In genomic region chr1:26959270-26959669, GRCh38 we compare ENCODE assay signal across 1 cellular context.
TF ChIP-seq lines count a peak whose summit lies in the region.

No MANE protein-coding gene starts in this region.

TF ChIP-seq in HepG2, 621 proteins besides CTCF, POLR2A, EP300 and RAD21:
- TF ChIP-seq PHF8 (CRISPR knock-in tag; IDR thresholded peaks at IDR 0.05): no peak
- 0 out of 2 replicates have a peak, but pooled peaks have one; percentile 15 for TF ChIP-seq ZNF414 (CRISPR knock-in tag; IDR thresholded peaks at IDR 0.05)
- no peak for TF ChIP-seq POLR2AphosphoS5 (IDR thresholded peaks at IDR 0.05; ENCODE audit: low read depth, low read length)
- TF ChIP-seq ZNF318 (CRISPR knock-in tag; IDR thresholded peaks at IDR 0.05): 0 out of 2 replicates have a peak, but pooled peaks have one; percentile 21
- 0 out of 2 replicates have a peak, but pooled peaks have one; percentile 21 for TF ChIP-seq ZNF75D (CRISPR knock-in tag; IDR thresholded peaks at IDR 0.05; ENCODE audit: borderline replicate concordance)
